ENCODE assay signal across 29 cellular contexts in genomic region chr5:1402611-1403255, GRCh38. TPM values are rescaled to one million over a fixed set of nuclear protein-coding genes. Genes with fewer than 3 reads are reported as not detected.
"Had no signal": no experiment of that assay in that cellular context is flagged by ENCODE, and none has a peak within 500 bp of the region (broad histone marks: within the 10 kb centered on the region; RNA-seq: fewer than 3 reads in every experiment).

No MANE protein-coding gene starts in this region.

- FAIRE-seq: TTC549 had no signal

- H3K27me3 ChIP-seq: body of pancreas, foreskin keratinocyte, testis had no signal

- H3K4me1 ChIP-seq: body of pancreas, foreskin keratinocyte, sigmoid colon, testis had no signal

- H3K4me3 ChIP-seq: body of pancreas, cardiac muscle cell, sigmoid colon, smooth muscle cell, testis had no signal

- H3K4me3 Mint-ChIP-seq: activated CD4-positive, alpha-beta T cell treated with anti-CD3 and anti-CD28 coated beads, Interleukin-2, amount 10 ng/mL, durations not matched to agents 7 days and 5 days; activated naive CD4-positive, alpha-beta T cell treated with anti-CD3 and anti-CD28 coated beads, Interleukin-2, amount 10 ng/mL, durations not matched to agents 7 days and 5 days; dendritic cell treated with granulocyte-macrophage colony-stimulating factor and Interleukin-4, amounts not matched to agents 40 ng/mL and 50 ng/mL, for 4 days; immature natural killer cell; nephron; stimulated activated naive B cell treated with anti-CD40 and anti-IgM and Interleukin-4, amounts not matched to agents 10 μg/mL and 1 μg/mL and 100 μg/mL, for 72 hours; type B pancreatic cell had no signal

- H3K4me1 Mint-ChIP-seq: activated CD4-positive, alpha-beta T cell treated with anti-CD3 and anti-CD28 coated beads, Interleukin-2, amount 10 ng/mL, durations not matched to agents 7 days and 5 days; activated naive CD4-positive, alpha-beta T cell treated with anti-CD3 and anti-CD28 coated beads, Interleukin-2, amount 10 ng/mL, durations not matched to agents 7 days and 5 days; immature natural killer cell; nephron; stimulated activated naive B cell treated with anti-CD40 and anti-IgM and Interleukin-4, amounts not matched to agents 10 μg/mL and 1 μg/mL and 100 μg/mL, for 72 hours had no signal

- H3K9me3 ChIP-seq: body of pancreas, testis had no signal

- H3K27ac Mint-ChIP-seq: activated CD4-positive, alpha-beta T cell treated with anti-CD3 and anti-CD28 coated beads, Interleukin-2, amount 10 ng/mL, durations not matched to agents 7 days and 5 days; activated naive CD4-positive, alpha-beta T cell treated with anti-CD3 and anti-CD28 coated beads, Interleukin-2, amount 10 ng/mL, durations not matched to agents 7 days and 5 days; dendritic cell treated with granulocyte-macrophage colony-stimulating factor and Interleukin-4, amounts not matched to agents 40 ng/mL and 50 ng/mL, for 4 days; immature natural killer cell; nephron; stimulated activated naive B cell treated with anti-CD40 and anti-IgM and Interleukin-4, amounts not matched to agents 10 μg/mL and 1 μg/mL and 100 μg/mL, for 72 hours; type B pancreatic cell had no signal

- H3K4me2 ChIP-seq: smooth muscle cell had no signal

- H3K36me3 ChIP-seq: cardiac muscle cell, sigmoid colon, WERI-Rb-1 had no signal

- DNase-seq: activated CD4-positive, alpha-beta T cell treated with anti-CD3 and anti-CD28 coated beads, Interleukin-2, amount 10 ng/mL, durations not matched to agents 7 days and 5 days; activated CD4-positive, CD25-positive, alpha-beta regulatory T cell treated with anti-CD3 and anti-CD28 coated beads, Interleukin-2, amount 50 U/mL, for 72 hours; activated CD8-positive, alpha-beta memory T cell treated with anti-CD3 and anti-CD28 coated beads, Interleukin-2, amount 50 U/mL, for 4 hours; activated effector memory CD4-positive, alpha-beta T cell treated with Interleukin-2 at 50 U/mL for 16 hours; activated naive CD4-positive, alpha-beta T cell treated with anti-CD3 and anti-CD28 coated beads, Interleukin-2, amount 10 ng/mL, durations not matched to agents 7 days and 5 days; activated T-cell treated with anti-CD3 and anti-CD28 coated beads, Interleukin-2, amount 50 U/mL, for 48 hours; effector memory CD4-positive, alpha-beta T cell; foreskin keratinocyte; immature natural killer cell; kidney glomerular epithelial cell; mesenchymal stem cell; nucleus accumbens; stimulated activated CD4-positive, alpha-beta T cell treated with anti-CD3 and anti-CD28 coated beads, Interleukin-2, amount 100 ng/mL, for 48 hours; stimulated activated CD8-positive, alpha-beta memory T cell treated with anti-CD3 and anti-CD28 coated beads, Interleukin-4, amount 100 ng/mL, for 48 hours; stimulated activated naive B cell treated with anti-CD40 and anti-IgM and Interleukin-4, amounts not matched to agents 10 μg/mL and 1 μg/mL and 100 μg/mL, for 72 hours; T-helper 1 cell; testis; WERI-Rb-1 had no signal

- H3K36me3 Mint-ChIP-seq: activated naive CD4-positive, alpha-beta T cell treated with anti-CD3 and anti-CD28 coated beads, Interleukin-2, amount 10 ng/mL, durations not matched to agents 7 days and 5 days; immature natural killer cell; stimulated activated naive B cell treated with anti-CD40 and anti-IgM and Interleukin-4, amounts not matched to agents 10 μg/mL and 1 μg/mL and 100 μg/mL, for 72 hours; type B pancreatic cell had no signal

- H3K27me3 Mint-ChIP-seq: activated CD4-positive, alpha-beta T cell treated with anti-CD3 and anti-CD28 coated beads, Interleukin-2, amount 10 ng/mL, durations not matched to agents 7 days and 5 days had no signal

- H3K9me3 Mint-ChIP-seq: activated CD4-positive, alpha-beta T cell treated with anti-CD3 and anti-CD28 coated beads, Interleukin-2, amount 10 ng/mL, durations not matched to agents 7 days and 5 days; activated naive CD4-positive, alpha-beta T cell treated with anti-CD3 and anti-CD28 coated beads, Interleukin-2, amount 10 ng/mL, durations not matched to agents 7 days and 5 days; dendritic cell treated with granulocyte-macrophage colony-stimulating factor and Interleukin-4, amounts not matched to agents 40 ng/mL and 50 ng/mL, for 4 days; immature natural killer cell; type B pancreatic cell had no signal

- H3K27ac ChIP-seq: body of pancreas, cardiac muscle cell, foreskin keratinocyte, sigmoid colon, testis, WERI-Rb-1 had no signal

RNA-seq across cellular contexts. Expression of gene SLC6A3, which starts 42.5 kb away (rescaled TPM):
- total RNA-seq: body of pancreas, cardiac muscle cell, foreskin keratinocyte, glomerular endothelial cell, liver, mononuclear cell, sigmoid colon, smooth muscle cell had no signal
- polyA plus RNA-seq: cardiac muscle cell, foreskin keratinocyte, immature natural killer cell, liver, smooth muscle cell had no signal
